ENCODE assay signal across 21 cellular contexts in the genomic region with DNA sequence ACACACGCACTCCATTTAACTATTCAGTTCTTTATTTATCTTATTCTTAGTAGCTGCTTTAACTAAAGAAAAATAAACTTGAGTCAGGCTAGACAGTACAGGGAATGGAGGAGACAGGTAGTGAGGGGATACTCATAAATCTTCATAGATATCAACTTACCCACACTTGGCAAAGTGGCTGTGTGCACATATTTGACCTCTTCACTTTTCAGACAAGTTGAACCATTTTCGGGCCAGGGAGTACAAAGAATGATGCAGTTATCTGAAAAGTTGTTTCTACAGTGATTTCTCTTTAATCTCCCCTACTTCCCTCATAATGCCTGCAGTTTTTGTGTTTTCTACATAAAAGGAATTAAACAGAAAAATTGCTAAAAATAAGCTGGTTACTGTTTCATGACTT.
DNase-seq lines count a peak whose midpoint lies in the region; ATAC-seq and TF ChIP-seq lines count a peak whose summit lies in the region.
"Had no signal": no experiment of that assay in that cellular context is flagged by ENCODE, and none has a peak within 500 bp of the region (broad histone marks: within the 10 kb centered on the region; RNA-seq: fewer than 3 reads in every experiment).

No MANE protein-coding gene starts in this region.

- H3K36me3 ChIP-seq in tibial artery, result no peaks in the 10 kb centered on the region

- H3K4me3 Mint-ChIP-seq in WTC11 (no peak overlapping the region), mesothelial cell of epicardium (no peak overlapping the region)
- H3K4me3 Mint-ChIP-seq in activated CD8-positive, alpha-beta memory T cell treated with anti-CD3 and anti-CD28 coated beads, Interleukin-2, amount 10 ng/mL, durations not matched to agents 7 days and 5 days, result no peak overlapping the region
- H3K4me3 Mint-ChIP-seq: activated naive CD4-positive, alpha-beta T cell treated with anti-CD3 and anti-CD28 coated beads, Interleukin-2, amount 10 ng/mL, durations not matched to agents 7 days and 5 days; CD8-positive, alpha-beta memory T cell had no signal

- TF ChIP-seq CTCF in WTC11 (IDR thresholded peaks at IDR 0.05), result no peak
- TF ChIP-seq CTCF in mesothelial cell of epicardium (IDR thresholded peaks at IDR 0.05; ENCODE audit: unreplicated experiment), result no peak
- no peak for TF ChIP-seq CTCF in tibial artery (IDR thresholded peaks at IDR 0.05)

- H3K4me1 Mint-ChIP-seq in WTC11 (peaks cover 27% of the 10 kb centered on the region), mesothelial cell of epicardium (peaks cover 42% of the 10 kb centered on the region)
- H3K4me1 Mint-ChIP-seq in activated CD8-positive, alpha-beta memory T cell treated with anti-CD3 and anti-CD28 coated beads, Interleukin-2, amount 10 ng/mL, durations not matched to agents 7 days and 5 days, result no peaks in the 10 kb centered on the region
- H3K4me1 Mint-ChIP-seq: activated naive CD4-positive, alpha-beta T cell treated with anti-CD3 and anti-CD28 coated beads, Interleukin-2, amount 10 ng/mL, durations not matched to agents 7 days and 5 days; CD8-positive, alpha-beta memory T cell had no signal

- H3K9me3 ChIP-seq in tibial artery, result no peaks in the 10 kb centered on the region
- H3K9me3 ChIP-seq: MG63 had no signal

- CTCF ChIA-PET in HEK293T (lab: Yijun Ruan, JAX) (interaction anchor here (0.6 kb wide), 1 partner anchor 72 kb away, joined by 3 read pairs; no protein-coding TSS in a partner anchor), WTC11 (lab: Charles Lee) (no interaction called here)
- CTCF ChIA-PET in activated CD8-positive, alpha-beta memory T cell treated with anti-CD3 and anti-CD28 coated beads, Interleukin-2, amount 10 ng/mL, durations not matched to agents 7 days and 5 days (lab: Charles Lee), result no interaction called here

- no peak for ATAC-seq in WTC11
- ATAC-seq in activated CD8-positive, alpha-beta memory T cell treated with anti-CD3 and anti-CD28 coated beads, Interleukin-2, amount 10 ng/mL, durations not matched to agents 7 days and 5 days, result no peak
- no peak for ATAC-seq in GM19397 (IDR thresholded peaks at IDR 0.05; ENCODE audit: unreplicated experiment)
- ATAC-seq in HG02938 (IDR thresholded peaks at IDR 0.05; ENCODE audit: unreplicated experiment), result no peak
- ATAC-seq: esophagus mucosa had no signal

- 0 out of 2 replicates have a peak, but pooled peaks cover 2% of the 10 kb centered on the region for H3K36me3 Mint-ChIP-seq in WTC11
- peaks cover 18% of the 10 kb centered on the region for H3K36me3 Mint-ChIP-seq in mesothelial cell of epicardium
- no peaks in the 10 kb centered on the region for H3K36me3 Mint-ChIP-seq in activated CD8-positive, alpha-beta memory T cell treated with anti-CD3 and anti-CD28 coated beads, Interleukin-2, amount 10 ng/mL, durations not matched to agents 7 days and 5 days
- H3K36me3 Mint-ChIP-seq: activated naive CD4-positive, alpha-beta T cell treated with anti-CD3 and anti-CD28 coated beads, Interleukin-2, amount 10 ng/mL, durations not matched to agents 7 days and 5 days; CD8-positive, alpha-beta memory T cell had no signal

- DNase-seq in HEK293T (ENCODE audit: extremely low spot score) (peak; percentile 6), WTC11 (ENCODE audit: low spot score) (no peak), mesothelial cell of epicardium (ENCODE audit: low spot score in 2 of 2, unreplicated experiment in 2 of 2) (no peak), tibial artery (no peak)
- DNase-seq in activated CD8-positive, alpha-beta memory T cell treated with anti-CD3 and anti-CD28 coated beads, Interleukin-2, amount 10 ng/mL, durations not matched to agents 7 days and 5 days, result no peak
- DNase-seq: activated CD8-positive, alpha-beta memory T cell treated with anti-CD3 and anti-CD28 coated beads for 24 hours; activated naive CD4-positive, alpha-beta T cell treated with anti-CD3 and anti-CD28 coated beads, Interleukin-2, amount 10 ng/mL, durations not matched to agents 7 days and 5 days; activated T-cell treated with anti-CD3 and anti-CD28 coated beads, Interleukin-2, amount 50 U/mL, for 48 hours; CD8-positive, alpha-beta memory T cell; cerebellar nuclear complex; effector CD8-positive, alpha-beta T cell; left cardiac atrium; MG63; NCI-H1417 treated with DMSO at 0.1 percent for 48 hours; NCI-H526; SHP77; substantia nigra had no signal

- peaks cover 0 to 50% (median 10%) of the 10 kb centered on the region in 4 donors for H3K4me1 ChIP-seq in tibial artery

- no peaks in the 10 kb centered on the region for H3K9me3 Mint-ChIP-seq in WTC11
- peaks cover 7% of the 10 kb centered on the region for H3K9me3 Mint-ChIP-seq in mesothelial cell of epicardium
- H3K9me3 Mint-ChIP-seq in activated CD8-positive, alpha-beta memory T cell treated with anti-CD3 and anti-CD28 coated beads, Interleukin-2, amount 10 ng/mL, durations not matched to agents 7 days and 5 days (ENCODE audit: low read depth), result peaks cover under 1% of the 10 kb centered on the region
- H3K9me3 Mint-ChIP-seq: activated naive CD4-positive, alpha-beta T cell treated with anti-CD3 and anti-CD28 coated beads, Interleukin-2, amount 10 ng/mL, durations not matched to agents 7 days and 5 days had no signal

- H3K27ac Mint-ChIP-seq in WTC11 (peak overlapping the region; percentile 8; the same call in 1 of the 2 replicates), mesothelial cell of epicardium (peak overlapping the region; percentile 88)
- no peak overlapping the region for H3K27ac Mint-ChIP-seq in activated CD8-positive, alpha-beta memory T cell treated with anti-CD3 and anti-CD28 coated beads, Interleukin-2, amount 10 ng/mL, durations not matched to agents 7 days and 5 days
- H3K27ac Mint-ChIP-seq: activated naive CD4-positive, alpha-beta T cell treated with anti-CD3 and anti-CD28 coated beads, Interleukin-2, amount 10 ng/mL, durations not matched to agents 7 days and 5 days; CD8-positive, alpha-beta memory T cell; progenitor cell of endocrine pancreas had no signal

- H3K27me3 ChIP-seq in tibial artery, result no peaks in the 10 kb centered on the region
- H3K27me3 ChIP-seq: MG63 had no signal

- POLR2A ChIA-PET in HEK293T (lab: Yijun Ruan, JAX) (no interaction called here), WTC11 (lab: Charles Lee) (no interaction called here)

- intact Hi-C loops in tibial artery (cut with DNase I; ENCODE audit: low total_unique reads), result no loop called here

- no peaks in the 10 kb centered on the region for H3K27me3 Mint-ChIP-seq in WTC11 (ENCODE audit: low read depth)
- H3K27me3 Mint-ChIP-seq in mesothelial cell of epicardium (ENCODE audit: low read depth), result no peaks in the 10 kb centered on the region
- no peaks in the 10 kb centered on the region for H3K27me3 Mint-ChIP-seq in activated CD8-positive, alpha-beta memory T cell treated with anti-CD3 and anti-CD28 coated beads, Interleukin-2, amount 10 ng/mL, durations not matched to agents 7 days and 5 days
- H3K27me3 Mint-ChIP-seq: activated naive CD4-positive, alpha-beta T cell treated with anti-CD3 and anti-CD28 coated beads, Interleukin-2, amount 10 ng/mL, durations not matched to agents 7 days and 5 days; CD8-positive, alpha-beta memory T cell; progenitor cell of endocrine pancreas had no signal

- peak overlapping the region; percentile 58 to 70 for H3K27ac ChIP-seq in tibial artery

- H3K4me3 ChIP-seq in tibial artery, result no peak overlapping the region
- H3K4me3 ChIP-seq: MG63 had no signal

TF ChIP-seq in HEK293T, 16 proteins besides CTCF, POLR2A, EP300 and RAD21:
- TF ChIP-seq FOXM1 (IDR thresholded peaks at IDR 0.05; ENCODE audit: borderline replicate concordance) (no peak), NFRKB (IDR thresholded peaks at IDR 0.05) (no peak)
- TF ChIP-seq, protein P1, sequence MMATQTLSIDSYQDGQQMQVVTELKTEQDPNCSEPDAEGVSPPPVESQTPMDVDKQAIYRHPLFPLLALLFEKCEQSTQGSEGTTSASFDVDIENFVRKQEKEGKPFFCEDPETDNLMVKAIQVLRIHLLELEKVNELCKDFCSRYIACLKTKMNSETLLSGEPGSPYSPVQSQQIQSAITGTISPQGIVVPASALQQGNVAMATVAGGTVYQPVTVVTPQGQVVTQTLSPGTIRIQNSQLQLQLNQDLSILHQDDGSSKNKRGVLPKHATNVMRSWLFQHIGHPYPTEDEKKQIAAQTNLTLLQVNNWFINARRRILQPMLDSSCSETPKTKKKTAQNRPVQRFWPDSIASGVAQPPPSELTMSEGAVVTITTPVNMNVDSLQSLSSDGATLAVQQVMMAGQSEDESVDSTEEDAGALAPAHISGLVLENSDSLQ (IDR thresholded peaks at IDR 0.05), result peak; percentile 75
TF ChIP-seq in HEK293T: peak in this region for 1.

TF ChIP-seq in WTC11, 78 proteins besides CTCF, POLR2A, EP300 and RAD21:
- no peak for TF ChIP-seq MXD4 (CRISPR knock-in tag; IDR thresholded peaks at IDR 0.05; ENCODE audit: borderline replicate concordance)
- no peak for TF ChIP-seq GRHL2 (CRISPR knock-in tag; IDR thresholded peaks at IDR 0.05; ENCODE audit: insufficient replicate concordance, severe bottlenecking)
- no peak for TF ChIP-seq SMAD3 (CRISPR knock-in tag; IDR thresholded peaks at IDR 0.05; ENCODE audit: borderline replicate concordance)
- TF ChIP-seq ESRRA (CRISPR knock-in tag; IDR thresholded peaks at IDR 0.05; ENCODE audit: borderline replicate concordance), result no peak
- TF ChIP-seq, protein P2, sequence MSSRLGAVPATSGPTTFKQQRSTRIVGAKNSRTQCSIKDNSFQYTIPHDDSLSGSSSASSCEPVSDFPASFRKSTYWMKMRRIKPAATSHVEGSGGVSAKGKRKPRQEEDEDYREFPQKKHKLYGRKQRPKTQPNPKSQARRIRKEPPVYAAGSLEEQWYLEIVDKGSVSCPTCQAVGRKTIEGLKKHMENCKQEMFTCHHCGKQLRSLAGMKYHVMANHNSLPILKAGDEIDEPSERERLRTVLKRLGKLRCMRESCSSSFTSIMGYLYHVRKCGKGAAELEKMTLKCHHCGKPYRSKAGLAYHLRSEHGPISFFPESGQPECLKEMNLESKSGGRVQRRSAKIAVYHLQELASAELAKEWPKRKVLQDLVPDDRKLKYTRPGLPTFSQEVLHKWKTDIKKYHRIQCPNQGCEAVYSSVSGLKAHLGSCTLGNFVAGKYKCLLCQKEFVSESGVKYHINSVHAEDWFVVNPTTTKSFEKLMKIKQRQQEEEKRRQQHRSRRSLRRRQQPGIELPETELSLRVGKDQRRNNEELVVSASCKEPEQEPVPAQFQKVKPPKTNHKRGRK (CRISPR knock-in tag; IDR thresholded peaks at IDR 0.05; ENCODE audit: borderline replicate concordance), result no peak
- TF ChIP-seq, protein P3, sequence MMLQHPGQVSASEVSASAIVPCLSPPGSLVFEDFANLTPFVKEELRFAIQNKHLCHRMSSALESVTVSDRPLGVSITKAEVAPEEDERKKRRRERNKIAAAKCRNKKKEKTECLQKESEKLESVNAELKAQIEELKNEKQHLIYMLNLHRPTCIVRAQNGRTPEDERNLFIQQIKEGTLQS (CRISPR knock-in tag; conservative IDR thresholded peaks at IDR 0.05), result no peak
- no peak for TF ChIP-seq NR2C2 (CRISPR knock-in tag; IDR thresholded peaks at IDR 0.05)
